ENCODE assay signal across 22 cellular contexts in genomic region chr12:85633491-85633890, GRCh38.
"Had no signal": no experiment of that assay in that cellular context is flagged by ENCODE, and none has a peak within 500 bp of the region (broad histone marks: within the 10 kb centered on the region; RNA-seq: fewer than 3 reads in every experiment).

No MANE protein-coding gene starts in this region.

- H3K9me3 ChIP-seq: esophagus muscularis mucosa, right atrium auricular region, thyroid gland had no signal

- H3K4me1 ChIP-seq: esophagus muscularis mucosa, right atrium auricular region, thyroid gland had no signal

- ATAC-seq: activated CD8-positive, alpha-beta memory T cell treated with anti-CD3 and anti-CD28 coated beads, Interleukin-2, amount 10 ng/mL, durations not matched to agents 7 days and 5 days; activated CD8-positive, alpha-beta T cell treated with anti-CD3 and anti-CD28 coated beads for 36 hours; activated naive CD4-positive, alpha-beta T cell treated with anti-CD3 and anti-CD28 coated beads, Interleukin-2, amount 50 U/mL, for 72 hours; left ventricle myocardium superior; naive thymus-derived CD8-positive, alpha-beta T cell had no signal

- H3K27me3 ChIP-seq: brain microvascular endothelial cell, esophagus muscularis mucosa, right atrium auricular region, thyroid gland had no signal

- DNase-seq: activated CD4-positive, alpha-beta T cell treated with anti-CD3 and anti-CD28 coated beads, Interleukin-2, amount 10 ng/mL, durations not matched to agents 7 days and 5 days; activated CD4-positive, CD25-positive, alpha-beta regulatory T cell treated with anti-CD3 and anti-CD28 coated beads, Interleukin-2, amount 50 U/mL, for 72 hours; activated CD8-positive, alpha-beta memory T cell treated with anti-CD3 and anti-CD28 coated beads, Interleukin-2, amount 10 ng/mL, durations not matched to agents 7 days and 5 days; activated CD8-positive, alpha-beta T cell treated with anti-CD3 and anti-CD28 coated beads for 36 hours; activated gamma-delta T cell treated with Interleukin-2 at 50 U/mL for 16 hours; activated T-cell treated with anti-CD3 and anti-CD28 coated beads for 4 hours; aorta; brain microvascular endothelial cell; central memory CD4-positive, alpha-beta T cell; effector memory CD4-positive, alpha-beta T cell; hypothalamus; left ventricle myocardium superior; mammary epithelial cell; naive thymus-derived CD8-positive, alpha-beta T cell; stimulated activated CD4-positive, alpha-beta T cell treated with anti-CD3 and anti-CD28 coated beads, Interleukin-12 subunit alpha, Interleukin-12 subunit beta, amount 100 ng/mL, for 4 hours; stimulated activated CD4-positive, alpha-beta T cell treated with anti-CD3 and anti-CD28 coated beads, Interleukin-4, amount 100 ng/mL, for 4 hours; substantia nigra; thyroid gland; WERI-Rb-1 had no signal

- H3K27ac ChIP-seq: brain microvascular endothelial cell, esophagus muscularis mucosa, right atrium auricular region, thyroid gland, WERI-Rb-1 had no signal

- H3K36me3 ChIP-seq: brain microvascular endothelial cell, esophagus muscularis mucosa, right atrium auricular region, thyroid gland, WERI-Rb-1 had no signal

- H3K4me3 ChIP-seq: esophagus muscularis mucosa, right atrium auricular region, thyroid gland had no signal
